ENCODE assay signal across 2 cellular contexts in genomic region chr10:73247509-73248258, GRCh38.
TF ChIP-seq lines count a peak whose summit lies in the region.

No MANE protein-coding gene starts in this region.

TF ChIP-seq in K562, 482 proteins besides CTCF, POLR2A, EP300 and RAD21 (continued from another document and continues in another):
- TF ChIP-seq BRF1 (IDR thresholded peaks at IDR 0.05; ENCODE audit: borderline replicate concordance, extremely low read depth, insufficient read length), result no peak
- TF ChIP-seq ZKSCAN3 (CRISPR knock-in tag; IDR thresholded peaks at IDR 0.05), result no peak
- no peak for TF ChIP-seq ZNF75A (CRISPR knock-in tag; IDR thresholded peaks at IDR 0.05)
- no peak for TF ChIP-seq FOS (IDR thresholded peaks at IDR 0.05; ENCODE audit: extremely low read depth, insufficient read length)
- peak; percentile 19; the same call in 1 of the 2 replicates for TF ChIP-seq CBFA2T3 (IDR thresholded peaks at IDR 0.05)
- TF ChIP-seq ZNF23 (CRISPR knock-in tag; IDR thresholded peaks at IDR 0.05), result no peak
- no peak for TF ChIP-seq ZNF511 (CRISPR knock-in tag; IDR thresholded peaks at IDR 0.05)
- TF ChIP-seq DLX4 (CRISPR knock-in tag; IDR thresholded peaks at IDR 0.05), result no peak
- no peak for TF ChIP-seq ZNF445 (CRISPR knock-in tag; IDR thresholded peaks at IDR 0.05; ENCODE audit: low read depth)
- TF ChIP-seq ZBTB49 (CRISPR knock-in tag; IDR thresholded peaks at IDR 0.05; ENCODE audit: borderline replicate concordance), result no peak
- TF ChIP-seq ADNP (tag; IDR thresholded peaks at IDR 0.05), result no peak
- TF ChIP-seq FOXM1 (IDR thresholded peaks at IDR 0.05; ENCODE audit: low read depth), result 0 out of 2 replicates have a peak, but pooled peaks have one; percentile 12
- TF ChIP-seq FOXM1 (CRISPR knock-in tag; IDR thresholded peaks at IDR 0.05; ENCODE audit: low read depth), result no peak
- TF ChIP-seq ZNF561 (CRISPR knock-in tag; conservative IDR thresholded peaks at IDR 0.05), result no peak
- TF ChIP-seq ZNF263 (CRISPR knock-in tag; IDR thresholded peaks at IDR 0.05; ENCODE audit: borderline replicate concordance), result no peak
- TF ChIP-seq HMGXB4 (CRISPR knock-in tag; IDR thresholded peaks at IDR 0.05), result no peak
- TF ChIP-seq ZFPM2 (CRISPR knock-in tag; IDR thresholded peaks at IDR 0.05), result no peak
- TF ChIP-seq UBTF (IDR thresholded peaks at IDR 0.05; ENCODE audit: borderline replicate concordance in 1 of 2, low read depth in 2 of 2, low read length in 2 of 2), result no peak
- TF ChIP-seq CREB5 (CRISPR knock-in tag; IDR thresholded peaks at IDR 0.05), result no peak

TF ChIP-seq in HEK293T, 16 proteins besides CTCF, POLR2A, EP300 and RAD21 (continued from another document):
- TF ChIP-seq ZNF384 (IDR thresholded peaks at IDR 0.05) (no peak), TARDBP (IDR thresholded peaks at IDR 0.05) (no peak), PKNOX1 (IDR thresholded peaks at IDR 0.05) (no peak), LEF1 (IDR thresholded peaks at IDR 0.05; ENCODE audit: borderline replicate concordance) (no peak), FOXA1 (IDR thresholded peaks at IDR 0.05) (no peak), NFRKB (IDR thresholded peaks at IDR 0.05) (no peak), FOXK2 (IDR thresholded peaks at IDR 0.05) (no peak), ELF4 (IDR thresholded peaks at IDR 0.05) (no peak), SUZ12 (IDR thresholded peaks at IDR 0.05) (no peak), HDGF (IDR thresholded peaks at IDR 0.05; ENCODE audit: borderline replicate concordance) (no peak)
TF ChIP-seq in HEK293T: peak in this region for 0.
